8 cellular contexts compared by ENCODE assay signal in genomic region chr22:33049125-33049729, GRCh38. TPM values are rescaled to one million over a fixed set of nuclear protein-coding genes. Genes with fewer than 3 reads are reported as not detected.
DNase-seq lines count a peak whose midpoint lies in the region; ATAC-seq, FAIRE-seq and TF ChIP-seq lines count a peak whose summit lies in the region.

No MANE protein-coding gene starts in this region.

- no peaks in the 10 kb centered on the region for H3K36me3 ChIP-seq in IMR-90 (ENCODE audit: control insufficient read depth, insufficient read depth, low read length)
- H3K36me3 ChIP-seq in cardiac muscle cell = no peaks in the 10 kb centered on the region

- H3K4me2 ChIP-seq in IMR-90 (ENCODE audit: low read depth, low read length) = no peak overlapping the region

- no peaks in the 10 kb centered on the region for H3K9me3 Mint-ChIP-seq in activated naive CD8-positive, alpha-beta T cell treated with anti-CD3 and anti-CD28 coated beads, Interleukin-2, amount 10 ng/mL, durations not matched to agents 7 days and 5 days

- ATAC-seq in IMR-90 (ENCODE audit: low read depth) (peak; percentile 95), HG02623 (IDR thresholded peaks at IDR 0.05; ENCODE audit: unreplicated experiment) (no peak), GM19328 (IDR thresholded peaks at IDR 0.05; ENCODE audit: unreplicated experiment) (no peak)
- ATAC-seq in activated naive CD8-positive, alpha-beta T cell treated with anti-CD3 and anti-CD28 coated beads, Interleukin-2, amount 10 ng/mL, durations not matched to agents 7 days and 5 days (ENCODE audit: low read depth) = no peak

- H2BK5ac ChIP-seq in IMR-90 (ENCODE audit: low read depth, low read length, poor library complexity, severe bottlenecking) = no peak overlapping the region

- peaks cover 3% of the 10 kb centered on the region; the same call in 1 of the 2 replicates for H3K27me3 ChIP-seq in IMR-90 (ENCODE audit: control insufficient read depth, insufficient read depth, low read length)
- H3K27me3 ChIP-seq in cardiac muscle cell = no peaks in the 10 kb centered on the region

- no peak overlapping the region for H3K4ac ChIP-seq in IMR-90 (ENCODE audit: low read depth, low read length)

- WGBS in IMR-90 (ENCODE audit: extremely low coverage in 2 of 2, insufficient read length in 1 of 2), 2 experiments = 86% methylated on average over 1 of the region's 9 CpGs; no CpG with 5 or more reads in 1 of the 2 experiments

- no TSS peak for BruUV-seq in IMR-90 (replicated peaks; lab: Mats Ljungman, UMichigan)

- POLR2A ChIA-PET in IMR-90 (lab: Charles Lee; ENCODE audit: unreplicated experiment) = no interaction called here
- POLR2A ChIA-PET in activated naive CD8-positive, alpha-beta T cell treated with anti-CD3 and anti-CD28 coated beads, Interleukin-2, amount 10 ng/mL, durations not matched to agents 7 days and 5 days (lab: Charles Lee) = no interaction called here

- H3K36me3 Mint-ChIP-seq in activated naive CD8-positive, alpha-beta T cell treated with anti-CD3 and anti-CD28 coated beads, Interleukin-2, amount 10 ng/mL, durations not matched to agents 7 days and 5 days = no peaks in the 10 kb centered on the region

- in situ Hi-C loops in IMR-90 (cut with MboI; ENCODE audit: low sequenced_read_pairs) = no loop called here

- H3K9me1 ChIP-seq in IMR-90 (ENCODE audit: insufficient read depth, low read length) = no peaks in the 10 kb centered on the region

- no peak overlapping the region for H2BK120ac ChIP-seq in IMR-90 (ENCODE audit: low read depth, low read length)

- no peak overlapping the region for H3K18ac ChIP-seq in IMR-90 (ENCODE audit: low read depth, low read length)

- no peak overlapping the region for H2BK15ac ChIP-seq in IMR-90 (ENCODE audit: low read depth, low read length)

- H2AK9ac ChIP-seq in IMR-90 (replicated peaks; ENCODE audit: low read depth, low read length, poor library complexity) = no peak overlapping the region

- no peak for TF ChIP-seq POLR2A in IMR-90 (IDR thresholded peaks at IDR 0.05; ENCODE audit: low read depth, low read length)

- FAIRE-seq in D721Med (lab: Jason Lieb, UNC) = no peak

- TF ChIP-seq RAD21 in IMR-90 (IDR thresholded peaks at IDR 0.05; ENCODE audit: low read length) = peak; percentile 52

- H3K27ac ChIP-seq in IMR-90 (ENCODE audit: insufficient read depth, low read length) (no peak overlapping the region), cardiac muscle cell (no peak overlapping the region)

- H3K79me1 ChIP-seq in IMR-90 (ENCODE audit: low read depth in 1 of 2, low read length in 2 of 2) = no peaks in the 10 kb centered on the region

- H3K4me1 ChIP-seq in IMR-90 (ENCODE audit: control insufficient read depth, insufficient read depth, low read length) (no peaks in the 10 kb centered on the region), cardiac muscle cell (ENCODE audit: low read depth) (no peaks in the 10 kb centered on the region)

- H3K4me3 ChIP-seq in IMR-90 (ENCODE audit: insufficient read depth, low read depth, low read length) = no peak overlapping the region
- H3K4me3 ChIP-seq in cardiac muscle cell = no peak overlapping the region

- H3K23ac ChIP-seq in IMR-90 (ENCODE audit: low read depth, low read length) = no peak overlapping the region

- dilution Hi-C loops in IMR-90 (cut with HindIII; ENCODE audit: low sequenced_read_pairs, unreplicated experiment) = no loop called here

- H2AK5ac ChIP-seq in IMR-90 (ENCODE audit: low read depth, low read length) = no peak overlapping the region

- no peak overlapping the region for H3K14ac ChIP-seq in IMR-90 (replicated peaks; ENCODE audit: low read depth, low read length)

- H3K56ac ChIP-seq in IMR-90 (ENCODE audit: extremely low read depth, insufficient read depth, low read length) = no peak overlapping the region

- no peak overlapping the region for H2BK20ac ChIP-seq in IMR-90 (ENCODE audit: low read depth, low read length)

- CTCF ChIA-PET in IMR-90 (lab: Yijun Ruan, JAX) = interaction anchor here (1.0 to 1.6 kb wide), 7 partner anchors 10 to 520 kb away, joined by 3 to 11 read pairs (median 5); no protein-coding TSS in a partner anchor

- H2AFZ ChIP-seq in IMR-90 (replicated peaks; ENCODE audit: low read length, poor library complexity) = no peak overlapping the region

- no peak overlapping the region for H4K8ac ChIP-seq in IMR-90 (ENCODE audit: low read depth in 2 of 2, low read length in 2 of 2)

- H3K9me3 ChIP-seq in IMR-90 (ENCODE audit: control insufficient read depth, insufficient read depth, low read length) (no peaks in the 10 kb centered on the region), cardiac muscle cell (ENCODE audit: low read depth) (no peaks in the 10 kb centered on the region)

- H3K4me1 Mint-ChIP-seq in activated naive CD8-positive, alpha-beta T cell treated with anti-CD3 and anti-CD28 coated beads, Interleukin-2, amount 10 ng/mL, durations not matched to agents 7 days and 5 days = peaks cover under 1% of the 10 kb centered on the region

- peaks cover 28% of the 10 kb centered on the region for H3K27me3 Mint-ChIP-seq in activated naive CD8-positive, alpha-beta T cell treated with anti-CD3 and anti-CD28 coated beads, Interleukin-2, amount 10 ng/mL, durations not matched to agents 7 days and 5 days

- H3K4me3 Mint-ChIP-seq in activated naive CD8-positive, alpha-beta T cell treated with anti-CD3 and anti-CD28 coated beads, Interleukin-2, amount 10 ng/mL, durations not matched to agents 7 days and 5 days = no peak overlapping the region

- no peak overlapping the region for H4K91ac ChIP-seq in IMR-90 (ENCODE audit: insufficient read depth, low read depth, low read length)

- H4K20me1 ChIP-seq in IMR-90 (ENCODE audit: insufficient read depth, low read length) = no peaks in the 10 kb centered on the region

- no peak overlapping the region for H4K5ac ChIP-seq in IMR-90 (ENCODE audit: low read depth, low read length)

- H3K9ac ChIP-seq in IMR-90 (ENCODE audit: low read depth, low read length) = no peak overlapping the region

- intact Hi-C loops in IMR-90 (cut with micrococcal nuclease) = loop anchor here (1.0 to 10.0 kb wide), 2 partner anchors 31 to 56 kb away; no protein-coding TSS in a partner anchor

- DNase-seq in D721Med (ENCODE audit: insufficient read length, low spot score) (peak; percentile 35), IMR-90 (peak; percentile 67), SK-N-DZ (ENCODE audit: low spot score) (peak; percentile 75), cardiac muscle cell (ENCODE audit: low read depth in 1 of 2, low spot score in 1 of 2) (peak; percentile 80 to 87), retina (peak; percentile 60)
- DNase-seq in activated naive CD8-positive, alpha-beta T cell treated with anti-CD3 and anti-CD28 coated beads, Interleukin-2, amount 10 ng/mL, durations not matched to agents 7 days and 5 days = peak; percentile 30

- TF ChIP-seq CTCF in D721Med (IDR thresholded peaks at IDR 0.05; ENCODE audit: insufficient read depth, missing control alignments) (peak; percentile 78), IMR-90 (conservative IDR thresholded peaks at IDR 0.05; ENCODE audit: low read depth, low read length) (peak; percentile 78), cardiac muscle cell (IDR thresholded peaks at IDR 0.05; ENCODE audit: low read depth, low read length) (peak; percentile 99)

- H3K27ac Mint-ChIP-seq in activated naive CD8-positive, alpha-beta T cell treated with anti-CD3 and anti-CD28 coated beads, Interleukin-2, amount 10 ng/mL, durations not matched to agents 7 days and 5 days = no peak overlapping the region

TF ChIP-seq in IMR-90, 13 proteins besides CTCF, POLR2A, EP300 and RAD21:
- peak; percentile 37 for TF ChIP-seq SMC3 (IDR thresholded peaks at IDR 0.05; ENCODE audit: low read depth, low read length)
- no peak for TF ChIP-seq RCOR1 (IDR thresholded peaks at IDR 0.05; ENCODE audit: insufficient replicate concordance, low read length)

RNA-seq across cellular contexts. Expression of gene SYN3, which starts 9.0 kb away (rescaled TPM):
- total RNA-seq in IMR-90 (2012; rRNA removed) (not detected in 2 replicates), cardiac muscle cell (0.11 and 3.1 TPM in 2 replicates)
- polyA plus RNA-seq in IMR-90 (2012; rRNA removed) (not detected in 2 replicates), cardiac muscle cell (0.82 and 1.6 TPM in 2 replicates)
- polyA plus RNA-seq in IMR-90 (2012; cell fraction: cytosol; rRNA removed) = not detected in 2 replicates
- not detected in 2 replicates for polyA plus RNA-seq in IMR-90 (2012; cell fraction: nucleus; rRNA removed; ENCODE audit: low replicate concordance)
- 6.3 and 12.8 TPM in 2 replicates for polyA plus RNA-seq in SK-N-DZ (2014; cell fraction: cytosol; rRNA removed)
- 7.2 and 13.7 TPM in 2 replicates for polyA plus RNA-seq in SK-N-DZ (2014; cell fraction: nucleus; rRNA removed)
- total RNA-seq in activated naive CD8-positive, alpha-beta T cell treated with anti-CD3 and anti-CD28 coated beads, Interleukin-2, amount 10 ng/mL, durations not matched to agents 7 days and 5 days = not detected

Comparison
In these comparisons a context has a peak if more than half of its experiments do, and no peak if none do; other contexts are left out.
1. DNase-seq: peak in every context shown above with its lines; median percentile 84 in cardiac muscle cell; 75 in SK-N-DZ; 67 in IMR-90; 60 in retina; 35 in D721Med; 30 in activated naive CD8-positive, alpha-beta T cell treated with anti-CD3 and anti-CD28 coated beads, Interleukin-2, amount 10 ng/mL, durations not matched to agents 7 days and 5 days.